Comparison of ENCODE assay signal across 13 cellular contexts in genomic region chr13:33261426-33262068, GRCh38. TPM values are rescaled to one million over a fixed set of nuclear protein-coding genes. Genes with fewer than 3 reads are reported as not detected.
DNase-seq lines count a peak whose midpoint lies in the region; ATAC-seq and TF ChIP-seq lines count a peak whose summit lies in the region.
"Had no signal": no experiment of that assay in that cellular context is flagged by ENCODE, and none has a peak within 500 bp of the region (broad histone marks: within the 10 kb centered on the region; RNA-seq: fewer than 3 reads in every experiment).

No MANE protein-coding gene starts in this region.

- H3K4me3 ChIP-seq in PC-9, result no peak overlapping the region
- H3K4me3 ChIP-seq in coronary artery, result peak overlapping the region; percentile 6
- H3K4me3 ChIP-seq in stomach, result no peak overlapping the region
- no peak overlapping the region for H3K4me3 ChIP-seq in HAP-1
- H3K4me3 ChIP-seq: BLaER1 treated with 17β-estradiol and CSF1 and Interleukin-3, amounts not matched to agents 10 nM and 100 nM had no signal

- POLR2A ChIA-PET in PC-9 (lab: Charles Lee; ENCODE audit: unreplicated experiment), result no interaction called here

- no peak overlapping the region for H2AFZ ChIP-seq in PC-9
- H2AFZ ChIP-seq: parathyroid adenoma had no signal

- TF ChIP-seq CTCF in PC-9 (conservative IDR thresholded peaks at IDR 0.05), result no peak
- no peak for TF ChIP-seq CTCF in coronary artery (IDR thresholded peaks at IDR 0.05)
- no peak for TF ChIP-seq CTCF in stomach (IDR thresholded peaks at IDR 0.05)

- H3K9me3 ChIP-seq in PC-9 (ENCODE audit: insufficient read depth, low read depth), result no peaks in the 10 kb centered on the region
- no peaks in the 10 kb centered on the region for H3K9me3 ChIP-seq in stomach
- H3K9me3 ChIP-seq in HAP-1, result no peaks in the 10 kb centered on the region
- H3K9me3 ChIP-seq: BLaER1 treated with 17β-estradiol and CSF1 and Interleukin-3, amounts not matched to agents 10 nM and 100 nM had no signal

- 0 out of 2 replicates have a peak overlapping the region, but pooled peaks have one; percentile 27 for H3K27ac ChIP-seq in PC-9
- peak overlapping the region in 1 of 2 donors; percentile 71 for H3K27ac ChIP-seq in coronary artery
- H3K27ac ChIP-seq in stomach, result peak overlapping the region in 4 of 5 donors; percentile 4 to 72 (median 58)
- H3K27ac ChIP-seq: BLaER1 treated with 17β-estradiol and CSF1 and Interleukin-3, amounts not matched to agents 10 nM and 100 nM; parathyroid adenoma had no signal

- H4K20me1 ChIP-seq in PC-9 (ENCODE audit: insufficient read depth), result no peaks in the 10 kb centered on the region
- H4K20me1 ChIP-seq: BLaER1 treated with 17β-estradiol and CSF1 and Interleukin-3, amounts not matched to agents 10 nM and 100 nM had no signal

- TF ChIP-seq EP300 in stomach (IDR thresholded peaks at IDR 0.05), result no peak

- no peak for ATAC-seq in HG02840 (IDR thresholded peaks at IDR 0.05; ENCODE audit: low FRiP score, unreplicated experiment)

- in situ Hi-C loops in HAP-1 (cut with MboI; ENCODE audit: low sequenced_read_pairs), result no loop called here

- H3K79me2 ChIP-seq in PC-9 (ENCODE audit: low read depth), result peaks cover 42% of the 10 kb centered on the region
- H3K79me2 ChIP-seq: parathyroid adenoma had no signal

- DNase-seq in PC-9 (no peak), coronary artery (ENCODE audit: low spot score) (no peak), medulla oblongata (ENCODE audit: extremely low spot score) (peak; percentile 64), stomach (no peak), COLO668 (lab: John Stamatoyannopoulos, UW; ENCODE audit: unreplicated experiment) (no peak), dermis blood vessel endothelial cell (no peak), HAP-1 (ENCODE audit: low spot score in 2 of 2) (no peak)
- DNase-seq: cortex of kidney; stimulated activated CD4-positive, alpha-beta T cell treated with anti-CD3 and anti-CD28 coated beads, Interleukin-2, amount 100 ng/mL, for 48 hours had no signal

- 69 to 86% (median 77%) methylated on average over 9 of the region's 9 CpGs for WGBS in stomach, 5 donors

- 0 out of 2 replicates have a peak, but pooled peaks cover 6% of the 10 kb centered on the region for H3K36me3 ChIP-seq in PC-9 (ENCODE audit: low read depth)
- no peaks in the 10 kb centered on the region for H3K36me3 ChIP-seq in stomach
- H3K36me3 ChIP-seq in HAP-1 (replicated peaks), result no peaks in the 10 kb centered on the region
- H3K36me3 ChIP-seq: BLaER1 treated with 17β-estradiol and CSF1 and Interleukin-3, amounts not matched to agents 10 nM and 100 nM had no signal

- peak overlapping the region; percentile 46 for H3K4me2 ChIP-seq in PC-9

- BruUV-seq in PC-9 (replicated peaks; lab: Mats Ljungman, UMichigan), result no TSS peak

- peaks cover 46% of the 10 kb centered on the region for H3K4me1 ChIP-seq in PC-9 (replicated peaks; ENCODE audit: insufficient read depth)
- peaks cover 19 to 95% (median 61%) of the 10 kb centered on the region in 4 donors for H3K4me1 ChIP-seq in stomach
- H3K4me1 ChIP-seq in HAP-1, result peaks cover 10% of the 10 kb centered on the region
- H3K4me1 ChIP-seq: parathyroid adenoma had no signal

- H3K27me3 ChIP-seq in PC-9 (ENCODE audit: insufficient read depth, low read depth), result no peaks in the 10 kb centered on the region
- no peaks in the 10 kb centered on the region for H3K27me3 ChIP-seq in stomach
- no peaks in the 10 kb centered on the region for H3K27me3 ChIP-seq in HAP-1 (ENCODE audit: low read depth)
- H3K27me3 ChIP-seq: BLaER1 treated with 17β-estradiol and CSF1 and Interleukin-3, amounts not matched to agents 10 nM and 100 nM had no signal

- TF ChIP-seq POLR2A in stomach (IDR thresholded peaks at IDR 0.05), result no peak

- intact Hi-C loops in PC-9 (cut with micrococcal nuclease; ENCODE audit: unreplicated experiment), result no loop called here
- intact Hi-C loops in stomach (cut with DNase I; ENCODE audit: low total_unique reads), result no loop called here

- peaks cover 24% of the 10 kb centered on the region for H3F3A ChIP-seq in PC-9 (ENCODE audit: insufficient read depth, low read depth)

- CTCF ChIA-PET in PC-9 (lab: Charles Lee), result interaction anchor here (1.1 kb wide), 1 partner anchor 10 kb away, joined by 3 read pairs; no protein-coding TSS in a partner anchor

- H3K9me2 ChIP-seq in PC-9 (ENCODE audit: insufficient read depth), result no peaks in the 10 kb centered on the region

RNA-seq across cellular contexts. Expression of gene STARD13, which starts 24.0 kb away (rescaled TPM):
- total RNA-seq in PC-9 (2021) (13.9 and 19.6 TPM in 2 replicates), stomach (100 to 1,000 TPM in 1 of 5 donors, 10 to 100 TPM in 4; 41.3 to 158 (median 54.3) TPM), dermis blood vessel endothelial cell (27.1 and 27.7 TPM in 2 replicates)
- polyA plus RNA-seq in stomach, result 1 to 10 TPM; 4.4 to 9.2 (median 6.7) TPM
- polyA plus RNA-seq: IgD-negative memory B cell had no signal
